8 cellular contexts compared by ENCODE assay signal in the genomic region with DNA sequence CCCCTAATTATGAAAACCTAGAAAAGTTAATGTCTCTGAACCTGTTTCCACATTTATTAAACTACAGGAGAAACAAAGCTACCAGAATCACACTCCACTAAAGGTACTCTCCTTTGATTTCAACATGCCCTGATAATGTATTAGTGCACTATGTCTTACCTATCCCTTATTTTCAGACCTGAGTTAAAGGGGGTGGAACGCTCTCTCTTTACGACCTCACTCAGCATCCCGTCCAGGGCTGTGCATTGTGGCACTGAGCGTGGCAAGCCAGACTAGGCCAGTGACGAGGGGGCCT. TPM values are rescaled to one million over a fixed set of nuclear protein-coding genes. Genes with fewer than 3 reads are reported as not detected.
DNase-seq lines count a peak whose midpoint lies in the region; ATAC-seq and TF ChIP-seq lines count a peak whose summit lies in the region.

No MANE protein-coding gene starts in this region.

- no peaks in the 10 kb centered on the region for H3K27me3 Mint-ChIP-seq in Calu3 (ENCODE audit: unreplicated experiment)

- H3K4me1 Mint-ChIP-seq in Calu3 (ENCODE audit: low read depth, unreplicated experiment): peaks cover 9% of the 10 kb centered on the region

- H3K27ac ChIP-seq in adrenal gland (peak overlapping the region; percentile 69 to 95 (median 84)), thoracic aorta (peak overlapping the region; percentile 84 to 90)

- no peaks in the 10 kb centered on the region for H3K9me3 ChIP-seq in adrenal gland (replicated peaks in 1 of 3)
- no peaks in the 10 kb centered on the region for H3K9me3 ChIP-seq in thoracic aorta

- H3K4me3 ChIP-seq in adrenal gland (peak overlapping the region in 3 of 4 donors; percentile 62 to 72 (median 64)), thoracic aorta (peak overlapping the region; percentile 87)

- WGBS in adrenal gland, 4 donors: 4 to 12% (median 7%) methylated on average over 3 to 5 of the region's 5 CpGs

- H3K4me3 Mint-ChIP-seq in Calu3 (ENCODE audit: low read depth, unreplicated experiment): peak overlapping the region; percentile 88

- TF ChIP-seq CTCF in Calu3 (IDR thresholded peaks at IDR 0.05; ENCODE audit: unreplicated experiment) (no peak), adrenal gland (IDR thresholded peaks at IDR 0.05) (no peak), thoracic aorta (IDR thresholded peaks at IDR 0.05) (no peak)

- H3K4me1 ChIP-seq in adrenal gland (replicated peaks in 1 of 2): peaks cover 7 to 15% of the 10 kb centered on the region in 2 donors
- peaks cover 8 to 22% of the 10 kb centered on the region in 2 donors for H3K4me1 ChIP-seq in thoracic aorta (ENCODE audit: control insufficient read depth in 1 of 2, low read depth in 2 of 2)

- ATAC-seq in HG03025 (IDR thresholded peaks at IDR 0.05; ENCODE audit: low FRiP score, unreplicated experiment) (peak; percentile 33), left colon (peak; percentile 62), thoracic aorta (ENCODE audit: insufficient number of reproducible peaks, low FRiP score, low read depth) (no peak), GM18520 (IDR thresholded peaks at IDR 0.05; ENCODE audit: unreplicated experiment) (no peak)

- H3K27ac Mint-ChIP-seq in Calu3 (ENCODE audit: unreplicated experiment): no peak overlapping the region

- H3K36me3 Mint-ChIP-seq in Calu3 (ENCODE audit: insufficient read depth, unreplicated experiment): peaks cover 17% of the 10 kb centered on the region

- H3K9me3 Mint-ChIP-seq in Calu3 (ENCODE audit: low read depth, unreplicated experiment): no peaks in the 10 kb centered on the region

- no TSS peak for BruUV-seq in Calu3 (replicated peaks; lab: Mats Ljungman, UMichigan)

- DNase-seq in Calu3 (no peak), adrenal gland (no peak), left colon (no peak), thoracic aorta (ENCODE audit: low spot score) (no peak), COLO668 (lab: John Stamatoyannopoulos, UW; ENCODE audit: unreplicated experiment) (no peak), amniotic stem cell (lab: John Stamatoyannopoulos, UW) (no peak)

- TF ChIP-seq POLR2A in adrenal gland (IDR thresholded peaks at IDR 0.05): no peak

- peaks cover 0 to 23% of the 10 kb centered on the region in 2 donors for H3K36me3 ChIP-seq in adrenal gland (replicated peaks in 1 of 2)
- peaks cover 20% of the 10 kb centered on the region for H3K36me3 ChIP-seq in thoracic aorta

- CTCF ChIA-PET in Calu3 (lab: Charles Lee): interaction anchor here (1.0 to 1.5 kb wide), 4 partner anchors 10 to 54 kb away, joined by 3 to 8 read pairs (median 5); no protein-coding TSS in a partner anchor

- intact Hi-C loops in Calu3 (cut with micrococcal nuclease; ENCODE audit: unreplicated experiment): no loop called here
- intact Hi-C loops in adrenal gland (cut with DNase I): loop anchor here in 1 of 2 donors (10.0 kb wide), 1 partner anchor 252 kb away; a partner anchor contains a TSS
- intact Hi-C loops in left colon (cut with DNase I, micrococcal nuclease): loop anchor here in 1 of 2 donors (10.0 kb wide), 1 partner anchor 1078 kb away; a partner anchor contains a TSS

- H3K27me3 ChIP-seq in adrenal gland (no peaks in the 10 kb centered on the region), thoracic aorta (replicated peaks; ENCODE audit: insufficient read depth) (no peaks in the 10 kb centered on the region)

RNA-seq across cellular contexts. Expression of a gene that starts 0.7 kb away (rescaled TPM):
- total RNA-seq in Calu3 (2022) (35.2 and 42.7 TPM in 2 replicates), adrenal gland (10 to 100 TPM; 13.2 to 42.1 (median 34.9) TPM), left colon (10 to 100 TPM; 24.1 to 24.2 TPM), thoracic aorta (10 to 100 TPM; 14.4 to 34.4 TPM)
- polyA plus RNA-seq in adrenal gland: 10 to 100 TPM; 33.5 to 48.7 (median 39.9) TPM

RNA-seq across cellular contexts. Expression of a gene that starts 11.3 kb away (rescaled TPM):
- 44.5 and 52.1 TPM in 2 replicates for total RNA-seq in Calu3 (2022)
- 10 to 100 TPM; 23.7 to 31.2 (median 26.8) TPM for total RNA-seq in adrenal gland
- polyA plus RNA-seq in adrenal gland: 10 to 100 TPM in 2 of 3 donors, 1 to 10 TPM in 1; 9.8 to 20.4 (median 11.1) TPM
- total RNA-seq in left colon: 10 to 100 TPM; 55.6 to 67.0 TPM
- total RNA-seq in thoracic aorta: 10 to 100 TPM; 60.3 to 61.5 TPM

RNA-seq across cellular contexts. Expression of a gene that starts 53.2 kb away (rescaled TPM):
- total RNA-seq in Calu3 (2022): 2.0 and 3.0 TPM in 2 replicates
- 10 to 100 TPM in 5 of 8 donors, 1 to 10 TPM in 3; 5.5 to 17.5 (median 10.7) TPM for total RNA-seq in adrenal gland
- 10 to 100 TPM; 11.1 to 20.5 (median 14.1) TPM for polyA plus RNA-seq in adrenal gland
- total RNA-seq in left colon: 1 to 10 TPM; 2.7 to 3.1 TPM
- total RNA-seq in thoracic aorta: 10 to 100 TPM; 11.5 to 16.9 TPM

Comparison
In these comparisons a context has a peak if more than half of its experiments do, and no peak if none do; other contexts are left out.
1. ATAC-seq: peak in HG03025 (single experiment) and left colon (single experiment); none in thoracic aorta (single experiment) and GM18520 (single experiment).